In genomic region chr2:189203177-189203799, GRCh38 we compare ENCODE assay signal across 22 cellular contexts. TPM values are rescaled to one million over a fixed set of nuclear protein-coding genes. Genes with fewer than 3 reads are reported as not detected.
A peak's percentile ranks its signal among the peaks of the same experiment; 100 is the strongest.
DNase-seq lines count a peak whose midpoint lies in the region; ATAC-seq, FAIRE-seq and TF ChIP-seq lines count a peak whose summit lies in the region.
"Had no signal": no experiment of that assay in that cellular context is flagged by ENCODE, and none has a peak within 500 bp of the region (broad histone marks: within the 10 kb centered on the region; RNA-seq: fewer than 3 reads in every experiment).

No MANE protein-coding gene starts in this region.

- H3K36me3 Mint-ChIP-seq in astrocyte (ENCODE audit: low read depth, unreplicated experiment) = no peaks in the 10 kb centered on the region
- H3K36me3 Mint-ChIP-seq: activated CD8-positive, alpha-beta memory T cell treated with anti-CD3 and anti-CD28 coated beads, Interleukin-2, amount 10 ng/mL, durations not matched to agents 7 days and 5 days; CD14-positive monocyte; natural killer cell had no signal

- H3K4me3 ChIP-seq in astrocyte (ENCODE audit: insufficient read depth, low read depth, low read length) (no peak overlapping the region), smooth muscle cell (no peak overlapping the region), upper lobe of left lung (no peak overlapping the region)
- H3K4me3 ChIP-seq: upper lobe of right lung had no signal

- no peak overlapping the region for H3K9ac ChIP-seq in astrocyte (ENCODE audit: low read length)
- no peak overlapping the region for H3K9ac ChIP-seq in smooth muscle cell (ENCODE audit: low read depth)

- H3K36me3 ChIP-seq in astrocyte (ENCODE audit: insufficient read depth, low read length) = no peaks in the 10 kb centered on the region
- no peaks in the 10 kb centered on the region for H3K36me3 ChIP-seq in smooth muscle cell (ENCODE audit: low read depth)
- H3K36me3 ChIP-seq in upper lobe of left lung = no peaks in the 10 kb centered on the region
- H3K36me3 ChIP-seq: upper lobe of right lung had no signal

- no peaks in the 10 kb centered on the region for H3K27me3 Mint-ChIP-seq in astrocyte (ENCODE audit: low read depth, unreplicated experiment)
- H3K27me3 Mint-ChIP-seq: progenitor cell of endocrine pancreas had no signal

- peaks cover 13% of the 10 kb centered on the region for H3F3A ChIP-seq in smooth muscle cell (ENCODE audit: low read depth)

- H3K4me2 ChIP-seq in astrocyte (ENCODE audit: low read length) (no peak overlapping the region), smooth muscle cell (no peak overlapping the region)

- no peaks in the 10 kb centered on the region for H3K9me3 ChIP-seq in astrocyte (ENCODE audit: insufficient read depth, low read depth, low read length)
- H3K9me3 ChIP-seq in smooth muscle cell (replicated peaks; ENCODE audit: low read depth) = no peaks in the 10 kb centered on the region
- no peaks in the 10 kb centered on the region for H3K9me3 ChIP-seq in upper lobe of left lung
- H3K9me3 ChIP-seq: upper lobe of right lung had no signal

- no peak for TF ChIP-seq EP300 in upper lobe of left lung (IDR thresholded peaks at IDR 0.05)

- H3K4me1 ChIP-seq in astrocyte (ENCODE audit: insufficient read depth, low read length) (no peaks in the 10 kb centered on the region), smooth muscle cell (ENCODE audit: low read depth) (no peaks in the 10 kb centered on the region), upper lobe of left lung (no peaks in the 10 kb centered on the region)
- H3K4me1 ChIP-seq: upper lobe of right lung had no signal

- no peak for TF ChIP-seq POLR2A in upper lobe of left lung (IDR thresholded peaks at IDR 0.05)

- WGBS in smooth muscle cell (ENCODE audit: low lambda C conversion rate) = 94% methylated on average over 4 of the region's 4 CpGs
- WGBS in upper lobe of left lung, 2 donors = 73 to 80% methylated on average over 4 of the region's 4 CpGs

- H3K27me3 ChIP-seq in astrocyte (ENCODE audit: insufficient read depth, low read length) (no peaks in the 10 kb centered on the region), smooth muscle cell (ENCODE audit: low read depth) (no peaks in the 10 kb centered on the region), upper lobe of left lung (no peaks in the 10 kb centered on the region)
- H3K27me3 ChIP-seq: upper lobe of right lung had no signal

- peak; percentile 2 for DNase-seq in NCI-H1105 treated with DMSO at 0.1 percent for 48 hours (lab: John Stamatoyannopoulos, UW)
- no peak for DNase-seq in NCI-H1105 (lab: John Stamatoyannopoulos, UW)
- peak; percentile 60 for DNase-seq in NCI-H2029 (lab: John Stamatoyannopoulos, UW)
- DNase-seq in astrocyte (ENCODE audit: low read depth) = no peak
- no peak for DNase-seq in smooth muscle cell (lab: John Stamatoyannopoulos, UW; ENCODE audit: unreplicated experiment)
- no peak for DNase-seq in activated naive CD4-positive, alpha-beta T cell (lab: John Stamatoyannopoulos, UW)
- DNase-seq in upper lobe of left lung = no peak
- DNase-seq in activated T-cell treated with anti-CD3 and anti-CD28 coated beads, Interleukin-2, amount 50 U/mL, for 48 hours = no peak
- DNase-seq: activated CD4-positive, alpha-beta T cell treated with anti-CD3 and anti-CD28 coated beads for 48 hours; activated CD8-positive, alpha-beta memory T cell treated with anti-CD3 and anti-CD28 coated beads, Interleukin-2, amount 10 ng/mL, durations not matched to agents 7 days and 5 days; foreskin fibroblast; KG1; natural killer cell; NCI-H1417; NCI-H226; small intestine; stimulated activated CD4-positive, alpha-beta T cell treated with anti-CD3 and anti-CD28 coated beads, Interleukin-4, amount 100 ng/mL, for 1 hour; upper lobe of right lung had no signal

- H2AFZ ChIP-seq in astrocyte (ENCODE audit: low read depth, low read length) (no peak overlapping the region), smooth muscle cell (ENCODE audit: low read depth) (peak overlapping the region; percentile 41)

- peak overlapping the region; percentile 96 for H3K27ac Mint-ChIP-seq in astrocyte (ENCODE audit: unreplicated experiment)
- H3K27ac Mint-ChIP-seq: activated CD8-positive, alpha-beta memory T cell treated with anti-CD3 and anti-CD28 coated beads, Interleukin-2, amount 10 ng/mL, durations not matched to agents 7 days and 5 days; CD14-positive monocyte; natural killer cell; progenitor cell of endocrine pancreas had no signal

- no peak for FAIRE-seq in astrocyte (lab: Jason Lieb, UNC)
- FAIRE-seq: small intestine had no signal

- H4K20me1 ChIP-seq in astrocyte (ENCODE audit: insufficient read depth, low read length) (no peaks in the 10 kb centered on the region), smooth muscle cell (ENCODE audit: low read depth) (no peaks in the 10 kb centered on the region)

- H3K4me3 Mint-ChIP-seq in astrocyte (ENCODE audit: unreplicated experiment) = no peak overlapping the region
- H3K4me3 Mint-ChIP-seq: CD14-positive monocyte, natural killer cell had no signal

- no peaks in the 10 kb centered on the region for H3K9me3 Mint-ChIP-seq in astrocyte (ENCODE audit: unreplicated experiment)
- H3K9me3 Mint-ChIP-seq: activated T-helper 17 cell treated with anti-CD3 and anti-CD28 coated beads, Interleukin-2, amount 50 U/mL, for 72 hours had no signal

- H3K4me1 Mint-ChIP-seq in astrocyte (ENCODE audit: low read depth, unreplicated experiment) = peaks cover 29% of the 10 kb centered on the region
- H3K4me1 Mint-ChIP-seq: CD14-positive monocyte, natural killer cell had no signal

- H3K79me2 ChIP-seq in astrocyte (ENCODE audit: insufficient read depth, low read length) (no peaks in the 10 kb centered on the region), smooth muscle cell (ENCODE audit: low read depth) (no peaks in the 10 kb centered on the region)

- no peak for ATAC-seq in upper lobe of left lung (ENCODE audit: low FRiP score in 2 of 2)
- ATAC-seq: activated CD8-positive, alpha-beta memory T cell treated with anti-CD3 and anti-CD28 coated beads, Interleukin-2, amount 10 ng/mL, durations not matched to agents 7 days and 5 days; natural killer cell; Right ventricle myocardium inferior; upper lobe of right lung had no signal

- TF ChIP-seq CTCF in astrocyte (IDR thresholded peaks at IDR 0.05; ENCODE audit: insufficient read depth, low read depth, low read length) = no peak
- no peak for TF ChIP-seq CTCF in smooth muscle cell (IDR thresholded peaks at IDR 0.05; ENCODE audit: borderline replicate concordance, insufficient read depth, poor library complexity, severe bottlenecking)
- TF ChIP-seq CTCF in upper lobe of left lung (IDR thresholded peaks at IDR 0.05) = no peak

- H3K27ac ChIP-seq in astrocyte (ENCODE audit: low read depth, low read length) = no peak overlapping the region
- H3K27ac ChIP-seq in smooth muscle cell (ENCODE audit: low read depth) = peak overlapping the region; percentile 86
- H3K27ac ChIP-seq in upper lobe of left lung = no peak overlapping the region
- H3K27ac ChIP-seq: upper lobe of right lung had no signal

RNA-seq across cellular contexts. Expression of gene COL5A2, which starts 23.7 kb away (rescaled TPM):
- total RNA-seq in astrocyte (429 and 580 TPM in 2 replicates), smooth muscle cell (697 and 944 TPM in 2 replicates), upper lobe of left lung (10 to 100 TPM in 5 of 6 donors, 1 to 10 TPM in 1; 9.0 to 42.7 (median 26.8) TPM)
- polyA plus RNA-seq in smooth muscle cell = 295 and 364 TPM in 2 replicates
- polyA plus RNA-seq: CD14-positive monocyte had no signal

Comparison
In these comparisons a context has a peak if more than half of its experiments do, and no peak if none do; other contexts are left out.
1. DNase-seq: peak in NCI-H1105 treated with DMSO at 0.1 percent for 48 hours (single experiment) and NCI-H2029 (single experiment); none in NCI-H1105 (single experiment), astrocyte (single experiment), smooth muscle cell (single experiment), activated naive CD4-positive, alpha-beta T cell (0 of 4), upper lobe of left lung (0 of 2) and activated T-cell treated with anti-CD3 and anti-CD28 coated beads, Interleukin-2, amount 50 U/mL, for 48 hours (0 of 2).